ENCODE assay signal across 2 cellular contexts in genomic region chrX:68490644-68491043, GRCh38.
TF ChIP-seq lines count a peak whose summit lies in the region.

No MANE protein-coding gene starts in this region.

TF ChIP-seq in IMR-90, 13 proteins besides CTCF, POLR2A, EP300 and RAD21:
- peak; percentile 30; the same call in 1 of the 2 replicates for TF ChIP-seq SMC3 (IDR thresholded peaks at IDR 0.05; ENCODE audit: low read depth, low read length)
- no peak for TF ChIP-seq NFE2L2 (IDR thresholded peaks at IDR 0.05; ENCODE audit: low read depth, low read length)

TF ChIP-seq in H1, 55 proteins besides CTCF, POLR2A, EP300 and RAD21:
- TF ChIP-seq ZNF274 (IDR thresholded peaks at IDR 0.05; ENCODE audit: borderline replicate concordance, extremely low read depth, low read length) (no peak), TBP (IDR thresholded peaks at IDR 0.05; ENCODE audit: low read depth, low read length) (no peak), KDM1A (IDR thresholded peaks at IDR 0.05; ENCODE audit: borderline replicate concordance, low read length) (no peak), EZH2 (IDR thresholded peaks at IDR 0.05; ENCODE audit: low read depth, low read length, severe bottlenecking) (no peak), JUN (IDR thresholded peaks at IDR 0.05; ENCODE audit: low read depth, low read length) (no peak), SAP30 (IDR thresholded peaks at IDR 0.05; ENCODE audit: insufficient read depth, insufficient replicate concordance, low read length) (no peak), PHF8 (conservative IDR thresholded peaks at IDR 0.05; ENCODE audit: low read depth, low read length) (no peak), HDAC2 (IDR thresholded peaks at IDR 0.05; ENCODE audit: borderline replicate concordance in 1 of 2, low read depth in 2 of 2, low read length in 2 of 2) (no peak), KDM4A (IDR thresholded peaks at IDR 0.05; ENCODE audit: low read depth, low read length, severe bottlenecking) (no peak), FOSL1 (IDR thresholded peaks at IDR 0.05; ENCODE audit: insufficient read depth, low read depth, low read length) (no peak)
